1 cellular context compared by ENCODE assay signal in the genomic region with DNA sequence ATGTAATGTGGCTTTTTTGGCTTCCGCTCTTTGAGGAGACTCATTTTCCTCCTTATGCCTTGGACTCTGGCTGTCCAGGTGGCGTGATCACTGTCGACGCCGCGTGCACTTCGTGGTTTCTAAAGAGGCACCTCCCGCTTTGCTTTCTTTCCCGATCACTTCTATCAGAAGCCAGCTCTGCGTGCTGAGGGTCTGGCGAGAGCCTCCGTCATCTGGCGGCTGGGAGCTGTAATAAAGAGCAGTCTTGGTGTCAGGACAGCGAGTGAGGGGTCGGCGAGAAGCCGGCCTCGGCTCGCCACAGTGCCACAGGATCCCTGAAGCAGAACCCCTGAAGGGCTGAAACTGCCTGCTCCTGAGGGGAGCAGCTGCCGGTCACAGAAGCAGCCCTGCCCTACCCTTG.
TF ChIP-seq lines count a peak whose summit lies in the region.

No MANE protein-coding gene starts in this region.

TF ChIP-seq in GM23338, 12 proteins besides CTCF, POLR2A, EP300 and RAD21:
- TF ChIP-seq, protein P1, sequence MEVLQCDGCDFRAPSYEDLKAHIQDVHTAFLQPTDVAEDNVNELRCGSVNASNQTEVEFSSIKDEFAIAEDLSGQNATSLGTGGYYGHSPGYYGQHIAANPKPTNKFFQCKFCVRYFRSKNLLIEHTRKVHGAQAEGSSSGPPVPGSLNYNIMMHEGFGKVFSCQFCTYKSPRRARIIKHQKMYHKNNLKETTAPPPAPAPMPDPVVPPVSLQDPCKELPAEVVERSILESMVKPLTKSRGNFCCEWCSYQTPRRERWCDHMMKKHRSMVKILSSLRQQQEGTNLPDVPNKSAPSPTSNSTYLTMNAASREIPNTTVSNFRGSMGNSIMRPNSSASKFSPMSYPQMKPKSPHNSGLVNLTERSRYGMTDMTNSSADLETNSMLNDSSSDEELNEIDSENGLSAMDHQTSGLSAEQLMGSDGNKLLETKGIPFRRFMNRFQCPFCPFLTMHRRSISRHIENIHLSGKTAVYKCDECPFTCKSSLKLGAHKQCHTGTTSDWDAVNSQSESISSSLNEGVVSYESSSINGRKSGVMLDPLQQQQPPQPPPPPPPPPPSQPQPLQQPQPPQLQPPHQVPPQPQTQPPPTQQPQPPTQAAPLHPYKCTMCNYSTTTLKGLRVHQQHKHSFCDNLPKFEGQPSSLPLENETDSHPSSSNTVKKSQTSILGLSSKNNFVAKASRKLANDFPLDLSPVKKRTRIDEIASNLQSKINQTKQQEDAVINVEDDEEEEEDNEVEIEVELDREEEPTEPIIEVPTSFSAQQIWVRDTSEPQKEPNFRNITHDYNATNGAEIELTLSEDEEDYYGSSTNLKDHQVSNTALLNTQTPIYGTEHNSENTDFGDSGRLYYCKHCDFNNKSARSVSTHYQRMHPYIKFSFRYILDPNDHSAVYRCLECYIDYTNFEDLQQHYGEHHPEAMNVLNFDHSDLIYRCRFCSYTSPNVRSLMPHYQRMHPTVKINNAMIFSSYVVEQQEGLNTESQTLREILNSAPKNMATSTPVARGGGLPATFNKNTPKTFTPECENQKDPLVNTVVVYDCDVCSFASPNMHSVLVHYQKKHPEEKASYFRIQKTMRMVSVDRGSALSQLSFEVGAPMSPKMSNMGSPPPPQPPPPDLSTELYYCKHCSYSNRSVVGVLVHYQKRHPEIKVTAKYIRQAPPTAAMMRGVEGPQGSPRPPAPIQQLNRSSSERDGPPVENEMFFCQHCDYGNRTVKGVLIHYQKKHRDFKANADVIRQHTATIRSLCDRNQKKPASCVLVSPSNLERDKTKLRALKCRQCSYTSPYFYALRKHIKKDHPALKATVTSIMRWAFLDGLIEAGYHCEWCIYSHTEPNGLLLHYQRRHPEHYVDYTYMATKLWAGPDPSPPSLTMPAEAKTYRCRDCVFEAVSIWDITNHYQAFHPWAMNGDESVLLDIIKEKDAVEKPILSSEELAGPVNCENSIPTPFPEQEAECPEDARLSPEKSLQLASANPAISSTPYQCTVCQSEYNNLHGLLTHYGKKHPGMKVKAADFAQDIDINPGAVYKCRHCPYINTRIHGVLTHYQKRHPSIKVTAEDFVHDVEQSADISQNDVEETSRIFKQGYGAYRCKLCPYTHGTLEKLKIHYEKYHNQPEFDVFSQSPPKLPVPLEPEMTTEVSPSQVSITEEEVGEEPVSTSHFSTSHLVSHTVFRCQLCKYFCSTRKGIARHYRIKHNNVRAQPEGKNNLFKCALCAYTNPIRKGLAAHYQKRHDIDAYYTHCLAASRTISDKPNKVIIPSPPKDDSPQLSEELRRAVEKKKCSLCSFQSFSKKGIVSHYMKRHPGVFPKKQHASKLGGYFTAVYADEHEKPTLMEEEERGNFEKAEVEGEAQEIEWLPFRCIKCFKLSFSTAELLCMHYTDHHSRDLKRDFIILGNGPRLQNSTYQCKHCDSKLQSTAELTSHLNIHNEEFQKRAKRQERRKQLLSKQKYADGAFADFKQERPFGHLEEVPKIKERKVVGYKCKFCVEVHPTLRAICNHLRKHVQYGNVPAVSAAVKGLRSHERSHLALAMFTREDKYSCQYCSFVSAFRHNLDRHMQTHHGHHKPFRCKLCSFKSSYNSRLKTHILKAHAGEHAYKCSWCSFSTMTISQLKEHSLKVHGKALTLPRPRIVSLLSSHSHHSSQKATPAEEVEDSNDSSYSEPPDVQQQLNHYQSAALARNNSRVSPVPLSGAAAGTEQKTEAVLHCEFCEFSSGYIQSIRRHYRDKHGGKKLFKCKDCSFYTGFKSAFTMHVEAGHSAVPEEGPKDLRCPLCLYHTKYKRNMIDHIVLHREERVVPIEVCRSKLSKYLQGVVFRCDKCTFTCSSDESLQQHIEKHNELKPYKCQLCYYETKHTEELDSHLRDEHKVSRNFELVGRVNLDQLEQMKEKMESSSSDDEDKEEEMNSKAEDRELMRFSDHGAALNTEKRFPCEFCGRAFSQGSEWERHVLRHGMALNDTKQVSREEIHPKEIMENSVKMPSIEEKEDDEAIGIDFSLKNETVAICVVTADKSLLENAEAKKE (CRISPR knock-in tag; IDR thresholded peaks at IDR 0.05) = no peak
- TF ChIP-seq CREB1 (CRISPR knock-in tag; IDR thresholded peaks at IDR 0.05; ENCODE audit: low read depth) (no peak), JUNB (IDR thresholded peaks at IDR 0.05; ENCODE audit: unreplicated experiment) (no peak), EZH2phosphoT487 (IDR thresholded peaks at IDR 0.05; ENCODE audit: unreplicated experiment) (no peak)
